1 cellular context compared by ENCODE assay signal in the genomic region with DNA sequence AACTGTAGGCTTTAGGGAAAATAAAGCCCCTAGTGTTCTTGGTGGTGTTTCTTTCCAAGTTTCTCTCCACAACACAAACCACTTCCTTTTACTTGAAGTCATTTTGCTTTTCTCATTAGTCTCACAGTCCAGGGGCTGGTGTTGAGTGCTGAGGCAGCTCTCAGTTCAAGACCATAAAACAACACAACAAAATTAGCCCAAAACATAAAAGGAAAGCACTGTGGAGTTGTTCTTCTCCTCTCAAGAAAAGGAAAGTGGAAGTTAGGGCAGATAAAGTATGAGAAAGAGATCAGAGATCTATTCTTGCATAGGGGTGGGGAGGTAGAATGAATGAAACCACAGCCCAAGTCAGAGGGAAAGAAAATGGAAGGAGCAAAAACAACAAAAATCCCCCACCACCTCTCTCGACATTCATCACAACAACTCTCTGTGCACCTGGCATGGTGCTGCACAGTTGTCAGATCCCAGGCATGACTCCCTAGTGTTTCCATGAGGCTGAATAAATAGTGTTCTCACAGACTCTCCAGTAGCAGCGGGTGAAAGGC.
A peak's percentile ranks its signal among the peaks of the same experiment; 100 is the strongest.
TF ChIP-seq lines count a peak whose summit lies in the region.

No MANE protein-coding gene starts in this region.

TF ChIP-seq in GM12878, 131 proteins besides CTCF, POLR2A, EP300 and RAD21 (continues in another document):
- no peak for TF ChIP-seq NR2C2 (IDR thresholded peaks at IDR 0.05; ENCODE audit: borderline replicate concordance, control insufficient read depth, insufficient read length, low read depth)
- TF ChIP-seq, protein P1, sequence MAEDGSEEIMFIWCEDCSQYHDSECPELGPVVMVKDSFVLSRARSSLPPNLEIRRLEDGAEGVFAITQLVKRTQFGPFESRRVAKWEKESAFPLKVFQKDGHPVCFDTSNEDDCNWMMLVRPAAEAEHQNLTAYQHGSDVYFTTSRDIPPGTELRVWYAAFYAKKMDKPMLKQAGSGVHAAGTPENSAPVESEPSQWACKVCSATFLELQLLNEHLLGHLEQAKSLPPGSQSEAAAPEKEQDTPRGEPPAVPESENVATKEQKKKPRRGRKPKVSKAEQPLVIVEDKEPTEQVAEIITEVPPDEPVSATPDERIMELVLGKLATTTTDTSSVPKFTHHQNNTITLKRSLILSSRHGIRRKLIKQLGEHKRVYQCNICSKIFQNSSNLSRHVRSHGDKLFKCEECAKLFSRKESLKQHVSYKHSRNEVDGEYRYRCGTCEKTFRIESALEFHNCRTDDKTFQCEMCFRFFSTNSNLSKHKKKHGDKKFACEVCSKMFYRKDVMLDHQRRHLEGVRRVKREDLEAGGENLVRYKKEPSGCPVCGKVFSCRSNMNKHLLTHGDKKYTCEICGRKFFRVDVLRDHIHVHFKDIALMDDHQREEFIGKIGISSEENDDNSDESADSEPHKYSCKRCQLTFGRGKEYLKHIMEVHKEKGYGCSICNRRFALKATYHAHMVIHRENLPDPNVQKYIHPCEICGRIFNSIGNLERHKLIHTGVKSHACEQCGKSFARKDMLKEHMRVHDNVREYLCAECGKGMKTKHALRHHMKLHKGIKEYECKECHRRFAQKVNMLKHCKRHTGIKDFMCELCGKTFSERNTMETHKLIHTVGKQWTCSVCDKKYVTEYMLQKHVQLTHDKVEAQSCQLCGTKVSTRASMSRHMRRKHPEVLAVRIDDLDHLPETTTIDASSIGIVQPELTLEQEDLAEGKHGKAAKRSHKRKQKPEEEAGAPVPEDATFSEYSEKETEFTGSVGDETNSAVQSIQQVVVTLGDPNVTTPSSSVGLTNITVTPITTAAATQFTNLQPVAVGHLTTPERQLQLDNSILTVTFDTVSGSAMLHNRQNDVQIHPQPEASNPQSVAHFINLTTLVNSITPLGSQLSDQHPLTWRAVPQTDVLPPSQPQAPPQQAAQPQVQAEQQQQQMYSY (CRISPR knock-in tag; IDR thresholded peaks at IDR 0.05) = no peak
- TF ChIP-seq, protein P2, sequence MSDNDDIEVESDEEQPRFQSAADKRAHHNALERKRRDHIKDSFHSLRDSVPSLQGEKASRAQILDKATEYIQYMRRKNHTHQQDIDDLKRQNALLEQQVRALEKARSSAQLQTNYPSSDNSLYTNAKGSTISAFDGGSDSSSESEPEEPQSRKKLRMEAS (IDR thresholded peaks at IDR 0.05; ENCODE audit: low read depth, low read length) = no peak
- TF ChIP-seq, protein P3, sequence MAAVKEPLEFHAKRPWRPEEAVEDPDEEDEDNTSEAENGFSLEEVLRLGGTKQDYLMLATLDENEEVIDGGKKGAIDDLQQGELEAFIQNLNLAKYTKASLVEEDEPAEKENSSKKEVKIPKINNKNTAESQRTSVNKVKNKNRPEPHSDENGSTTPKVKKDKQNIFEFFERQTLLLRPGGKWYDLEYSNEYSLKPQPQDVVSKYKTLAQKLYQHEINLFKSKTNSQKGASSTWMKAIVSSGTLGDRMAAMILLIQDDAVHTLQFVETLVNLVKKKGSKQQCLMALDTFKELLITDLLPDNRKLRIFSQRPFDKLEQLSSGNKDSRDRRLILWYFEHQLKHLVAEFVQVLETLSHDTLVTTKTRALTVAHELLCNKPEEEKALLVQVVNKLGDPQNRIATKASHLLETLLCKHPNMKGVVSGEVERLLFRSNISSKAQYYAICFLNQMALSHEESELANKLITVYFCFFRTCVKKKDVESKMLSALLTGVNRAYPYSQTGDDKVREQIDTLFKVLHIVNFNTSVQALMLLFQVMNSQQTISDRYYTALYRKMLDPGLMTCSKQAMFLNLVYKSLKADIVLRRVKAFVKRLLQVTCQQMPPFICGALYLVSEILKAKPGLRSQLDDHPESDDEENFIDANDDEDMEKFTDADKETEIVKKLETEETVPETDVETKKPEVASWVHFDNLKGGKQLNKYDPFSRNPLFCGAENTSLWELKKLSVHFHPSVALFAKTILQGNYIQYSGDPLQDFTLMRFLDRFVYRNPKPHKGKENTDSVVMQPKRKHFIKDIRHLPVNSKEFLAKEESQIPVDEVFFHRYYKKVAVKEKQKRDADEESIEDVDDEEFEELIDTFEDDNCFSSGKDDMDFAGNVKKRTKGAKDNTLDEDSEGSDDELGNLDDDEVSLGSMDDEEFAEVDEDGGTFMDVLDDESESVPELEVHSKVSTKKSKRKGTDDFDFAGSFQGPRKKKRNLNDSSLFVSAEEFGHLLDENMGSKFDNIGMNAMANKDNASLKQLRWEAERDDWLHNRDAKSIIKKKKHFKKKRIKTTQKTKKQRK (IDR thresholded peaks at IDR 0.05; ENCODE audit: low read depth, low read length) = no peak
- TF ChIP-seq SUPT20H (IDR thresholded peaks at IDR 0.05; ENCODE audit: borderline replicate concordance, control insufficient read depth, low read depth, low read length) = no peak
- no peak for TF ChIP-seq YY1 (IDR thresholded peaks at IDR 0.05; ENCODE audit: low read depth, low read length)
- no peak for TF ChIP-seq SREBF1 (IDR thresholded peaks at IDR 0.05; ENCODE audit: low read length)
- TF ChIP-seq, protein P4, sequence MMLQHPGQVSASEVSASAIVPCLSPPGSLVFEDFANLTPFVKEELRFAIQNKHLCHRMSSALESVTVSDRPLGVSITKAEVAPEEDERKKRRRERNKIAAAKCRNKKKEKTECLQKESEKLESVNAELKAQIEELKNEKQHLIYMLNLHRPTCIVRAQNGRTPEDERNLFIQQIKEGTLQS (IDR thresholded peaks at IDR 0.05; ENCODE audit: borderline replicate concordance, extremely low read depth, low read depth, low read length) = no peak
- TF ChIP-seq IKZF2 (IDR thresholded peaks at IDR 0.05) = peak; percentile 66 to 77
- TF ChIP-seq MXI1 (IDR thresholded peaks at IDR 0.05; ENCODE audit: low read depth, low read length) = no peak
- TF ChIP-seq SPI1 (IDR thresholded peaks at IDR 0.05; ENCODE audit: borderline replicate concordance, insufficient read depth, low read depth, low read length) = peak; percentile 58; the same call in 1 of the 2 replicates
- no peak for TF ChIP-seq BACH1 (IDR thresholded peaks at IDR 0.05; ENCODE audit: borderline replicate concordance)
- TF ChIP-seq ZNF384 (IDR thresholded peaks at IDR 0.05; ENCODE audit: borderline replicate concordance, low read depth, low read length) = no peak
- 0 out of 2 replicates have a peak, but pooled peaks have one; percentile 27 for TF ChIP-seq ATF2 (IDR thresholded peaks at IDR 0.05; ENCODE audit: low read length)
- TF ChIP-seq GABPA (IDR thresholded peaks at IDR 0.05; ENCODE audit: low read depth) = no peak
- TF ChIP-seq, protein P5, sequence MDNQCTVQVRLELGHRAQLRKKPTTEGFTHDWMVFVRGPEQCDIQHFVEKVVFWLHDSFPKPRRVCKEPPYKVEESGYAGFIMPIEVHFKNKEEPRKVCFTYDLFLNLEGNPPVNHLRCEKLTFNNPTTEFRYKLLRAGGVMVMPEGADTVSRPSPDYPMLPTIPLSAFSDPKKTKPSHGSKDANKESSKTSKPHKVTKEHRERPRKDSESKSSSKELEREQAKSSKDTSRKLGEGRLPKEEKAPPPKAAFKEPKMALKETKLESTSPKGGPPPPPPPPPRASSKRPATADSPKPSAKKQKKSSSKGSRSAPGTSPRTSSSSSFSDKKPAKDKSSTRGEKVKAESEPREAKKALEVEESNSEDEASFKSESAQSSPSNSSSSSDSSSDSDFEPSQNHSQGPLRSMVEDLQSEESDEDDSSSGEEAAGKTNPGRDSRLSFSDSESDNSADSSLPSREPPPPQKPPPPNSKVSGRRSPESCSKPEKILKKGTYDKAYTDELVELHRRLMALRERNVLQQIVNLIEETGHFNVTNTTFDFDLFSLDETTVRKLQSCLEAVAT (IDR thresholded peaks at IDR 0.05) = no peak
- 0 out of 2 replicates have a peak, but pooled peaks have one; percentile 28 for TF ChIP-seq TCF12 (IDR thresholded peaks at IDR 0.05; ENCODE audit: low read depth, low read length)
- no peak for TF ChIP-seq LARP7 (IDR thresholded peaks at IDR 0.05)
- TF ChIP-seq, protein P6, sequence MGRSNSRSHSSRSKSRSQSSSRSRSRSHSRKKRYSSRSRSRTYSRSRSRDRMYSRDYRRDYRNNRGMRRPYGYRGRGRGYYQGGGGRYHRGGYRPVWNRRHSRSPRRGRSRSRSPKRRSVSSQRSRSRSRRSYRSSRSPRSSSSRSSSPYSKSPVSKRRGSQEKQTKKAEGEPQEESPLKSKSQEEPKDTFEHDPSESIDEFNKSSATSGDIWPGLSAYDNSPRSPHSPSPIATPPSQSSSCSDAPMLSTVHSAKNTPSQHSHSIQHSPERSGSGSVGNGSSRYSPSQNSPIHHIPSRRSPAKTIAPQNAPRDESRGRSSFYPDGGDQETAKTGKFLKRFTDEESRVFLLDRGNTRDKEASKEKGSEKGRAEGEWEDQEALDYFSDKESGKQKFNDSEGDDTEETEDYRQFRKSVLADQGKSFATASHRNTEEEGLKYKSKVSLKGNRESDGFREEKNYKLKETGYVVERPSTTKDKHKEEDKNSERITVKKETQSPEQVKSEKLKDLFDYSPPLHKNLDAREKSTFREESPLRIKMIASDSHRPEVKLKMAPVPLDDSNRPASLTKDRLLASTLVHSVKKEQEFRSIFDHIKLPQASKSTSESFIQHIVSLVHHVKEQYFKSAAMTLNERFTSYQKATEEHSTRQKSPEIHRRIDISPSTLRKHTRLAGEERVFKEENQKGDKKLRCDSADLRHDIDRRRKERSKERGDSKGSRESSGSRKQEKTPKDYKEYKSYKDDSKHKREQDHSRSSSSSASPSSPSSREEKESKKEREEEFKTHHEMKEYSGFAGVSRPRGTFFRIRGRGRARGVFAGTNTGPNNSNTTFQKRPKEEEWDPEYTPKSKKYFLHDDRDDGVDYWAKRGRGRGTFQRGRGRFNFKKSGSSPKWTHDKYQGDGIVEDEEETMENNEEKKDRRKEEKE (IDR thresholded peaks at IDR 0.05) = no peak
- no peak for TF ChIP-seq STAT3 (IDR thresholded peaks at IDR 0.05; ENCODE audit: low read depth, low read length)
- no peak for TF ChIP-seq CEBPB (IDR thresholded peaks at IDR 0.05; ENCODE audit: borderline replicate concordance in 1 of 2, low read depth in 2 of 2, low read length in 2 of 2)
- TF ChIP-seq SIX5 (IDR thresholded peaks at IDR 0.05; ENCODE audit: low read depth, low read length, severe bottlenecking) = no peak
- no peak for TF ChIP-seq ZBED1 (IDR thresholded peaks at IDR 0.05; ENCODE audit: borderline replicate concordance)
- TF ChIP-seq YBX1 (IDR thresholded peaks at IDR 0.05) = no peak
- TF ChIP-seq RELA (IDR thresholded peaks at IDR 0.05; ENCODE audit: borderline replicate concordance, partially characterized antibody) = no peak
- no peak for TF ChIP-seq HDAC2 (IDR thresholded peaks at IDR 0.05)
- TF ChIP-seq SMARCA5 (IDR thresholded peaks at IDR 0.05) = no peak
- no peak for TF ChIP-seq HDGF (IDR thresholded peaks at IDR 0.05)
- TF ChIP-seq MEF2A (IDR thresholded peaks at IDR 0.05; ENCODE audit: insufficient read depth, low read depth, low read length) = 0 out of 2 replicates have a peak, but pooled peaks have one; percentile 4
- no peak for TF ChIP-seq KLF5 (IDR thresholded peaks at IDR 0.05; ENCODE audit: partially characterized antibody)
- no peak for TF ChIP-seq BHLHE40 (IDR thresholded peaks at IDR 0.05; ENCODE audit: borderline replicate concordance in 1 of 2, low read depth in 2 of 2, low read length in 1 of 2)
- no peak for TF ChIP-seq ZNF217 (IDR thresholded peaks at IDR 0.05)
- TF ChIP-seq TCF7 (IDR thresholded peaks at IDR 0.05; ENCODE audit: borderline replicate concordance) = no peak
- no peak for TF ChIP-seq SP1 (IDR thresholded peaks at IDR 0.05; ENCODE audit: low read depth, low read length)
- TF ChIP-seq ZNF592 (IDR thresholded peaks at IDR 0.05) = no peak
- TF ChIP-seq HCFC1 (IDR thresholded peaks at IDR 0.05; ENCODE audit: low read length) = no peak
- no peak for TF ChIP-seq RB1 (IDR thresholded peaks at IDR 0.05; ENCODE audit: borderline replicate concordance)
- peak; percentile 25; the same call in 1 of the 2 replicates for TF ChIP-seq RELB (IDR thresholded peaks at IDR 0.05; ENCODE audit: low read depth)
- TF ChIP-seq ZNF207 (IDR thresholded peaks at IDR 0.05; ENCODE audit: borderline replicate concordance) = no peak
